In the genomic region with DNA sequence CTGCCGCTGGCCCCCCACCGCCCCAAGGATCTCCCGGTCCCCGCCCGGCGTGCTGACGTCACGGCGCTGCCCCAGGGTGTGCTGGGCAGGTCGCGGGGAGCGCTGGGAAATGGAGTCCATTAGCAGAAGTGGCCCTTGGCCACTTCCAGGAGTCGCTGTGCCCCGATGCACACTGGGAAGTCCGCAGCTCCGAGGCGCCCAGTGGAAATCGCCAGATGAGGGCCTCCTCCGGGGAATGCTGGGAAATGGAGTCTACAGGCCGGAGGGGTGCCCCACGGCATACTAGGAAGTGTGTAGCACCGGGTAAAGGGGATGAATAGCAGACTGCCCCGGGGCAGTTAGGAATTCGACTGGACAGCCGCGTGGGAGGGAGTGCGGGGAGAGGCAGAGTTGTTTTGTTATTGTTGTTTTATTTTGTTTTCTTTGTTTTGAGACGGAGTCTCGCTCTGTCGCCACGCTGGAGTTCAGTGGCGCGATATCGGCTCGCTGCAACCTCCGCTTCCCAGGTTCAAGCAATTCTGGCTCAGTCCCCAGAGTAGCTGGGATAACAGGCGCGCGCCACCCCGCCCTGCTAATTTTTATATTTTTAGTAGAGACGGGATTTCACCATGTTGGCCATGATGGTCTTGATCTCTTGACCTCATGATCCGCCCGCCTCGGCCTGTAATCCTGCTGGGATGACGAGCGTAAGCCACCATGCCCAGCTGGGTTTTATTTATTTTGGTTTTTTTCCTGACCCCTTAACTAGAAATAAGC, we compare ENCODE assay signal across 8 cellular contexts. TPM values are rescaled to one million over a fixed set of nuclear protein-coding genes. Genes with fewer than 3 reads are reported as not detected.
DNase-seq lines count a peak whose midpoint lies in the region; TF ChIP-seq lines count a peak whose summit lies in the region.

Gene PPP1R12C (minus strand): TSS at position 2 of the 756 bp plus-strand sequence. CDS start 94 bp downstream, outside the sequence.

- H3K27ac ChIP-seq in subcutaneous abdominal adipose tissue (ENCODE audit: low read depth, low read length): peak within 1 kb of the TSS; percentile 72

- H3K4me1 ChIP-seq in neuron (ENCODE audit: insufficient read depth, low read length) (peaks cover 42% of the 10 kb centered on the region), subcutaneous abdominal adipose tissue (ENCODE audit: control insufficient read depth in 5 of 5, insufficient read depth in 5 of 5, low read length in 5 of 5) (peaks cover 10 to 53% (median 49%) of the 10 kb centered on the region in 5 donors)

- H3K36me3 ChIP-seq in neuron (ENCODE audit: insufficient read depth, low read length) (no peaks in the 10 kb centered on the region), subcutaneous abdominal adipose tissue (ENCODE audit: control insufficient read depth in 5 of 5, insufficient read depth in 5 of 5, low read length in 5 of 5) (peaks cover 0 to under 1% (median 0%) of the 10 kb centered on the region in 5 donors)

- CTCF ChIA-PET in HEK293T (lab: Yijun Ruan, JAX): no interaction called here

- H3K9me3 ChIP-seq in neuron (ENCODE audit: low read length) (no peaks in the 10 kb centered on the region), subcutaneous abdominal adipose tissue (ENCODE audit: control insufficient read depth in 5 of 5, low read length in 5 of 5) (no peaks in the 10 kb centered on the region)

- DNase-seq in GDM1 (lab: John Stamatoyannopoulos, UW) (peak; percentile 97), HEK293T (ENCODE audit: extremely low spot score) (peak; percentile 98), MV-4-11 (lab: John Stamatoyannopoulos, UW) (peak; percentile 100), SK-MEL-5 (ENCODE audit: low read depth, low spot score) (peak; percentile 98), foreskin melanocyte (peak; percentile 98)
- peak; percentile 98 for DNase-seq in activated naive CD4-positive, alpha-beta T cell treated with Interleukin-2 at 50 U/mL for 16 hours

- POLR2A ChIA-PET in HEK293T (lab: Yijun Ruan, JAX): interaction anchor here (0.6 to 1.7 kb wide), 12 partner anchors 9 to 537 kb away, joined by 3 to 6 read pairs (median 4); partner anchors contain the start of genes PPP6R1, RDH13, U2AF2 and ZNF628

- H2AFZ ChIP-seq in neuron (ENCODE audit: low read depth, low read length): peak within 1 kb of the TSS; percentile 88

- in situ Hi-C loops in SK-MEL-5 (cut with HindIII; ENCODE audit: low pct_unique_long_range_greater_than_20kb, low sequenced_read_pairs): no loop called here

- peak within 1 kb of the TSS; percentile 87 for H3K4me3 ChIP-seq in neuron (ENCODE audit: low read length)
- peak within 1 kb of the TSS; percentile 86 to 95 (median 94) for H3K4me3 ChIP-seq in subcutaneous abdominal adipose tissue (ENCODE audit: low read depth in 1 of 5, low read length in 5 of 5)

- no peaks in the 10 kb centered on the region for H3K27me3 ChIP-seq in neuron (ENCODE audit: insufficient read depth, low read length)
- no peaks in the 10 kb centered on the region for H3K27me3 ChIP-seq in subcutaneous abdominal adipose tissue (ENCODE audit: control insufficient read depth in 5 of 5, insufficient read depth in 4 of 5, low read length in 5 of 5)

- H3K9ac ChIP-seq in subcutaneous abdominal adipose tissue (ENCODE audit: low read length in 5 of 5): peak within 1 kb of the TSS; percentile 84 to 95 (median 88)

TF ChIP-seq in HEK293T, 16 proteins besides CTCF, POLR2A, EP300 and RAD21:
- TF ChIP-seq ARNT (IDR thresholded peaks at IDR 0.05): no peak
- peak; percentile 58 for TF ChIP-seq ELF4 (IDR thresholded peaks at IDR 0.05)

RNA-seq across cellular contexts. Expression of gene PPP1R12C, which starts in this region (rescaled TPM):
- total RNA-seq in SK-MEL-5 (2014; rRNA removed; shearing (Covaris generic)): 30.0 and 35.1 TPM in 2 replicates
- 45.1 and 58.9 TPM in 2 replicates for polyA plus RNA-seq in SK-MEL-5 (2015; cell fraction: cytosol; rRNA removed)
- 361 and 441 TPM in 2 replicates for polyA plus RNA-seq in SK-MEL-5 (2015; cell fraction: nucleus; rRNA removed)

Comparison
In these comparisons a context has a peak if more than half of its experiments do, and no peak if none do; other contexts are left out.
1. Peak in every context shown above with its lines: DNase-seq, H3K4me3 ChIP-seq and H3K27ac ChIP-seq.